Comparison of ENCODE assay signal across 28 cellular contexts in the genomic region with DNA sequence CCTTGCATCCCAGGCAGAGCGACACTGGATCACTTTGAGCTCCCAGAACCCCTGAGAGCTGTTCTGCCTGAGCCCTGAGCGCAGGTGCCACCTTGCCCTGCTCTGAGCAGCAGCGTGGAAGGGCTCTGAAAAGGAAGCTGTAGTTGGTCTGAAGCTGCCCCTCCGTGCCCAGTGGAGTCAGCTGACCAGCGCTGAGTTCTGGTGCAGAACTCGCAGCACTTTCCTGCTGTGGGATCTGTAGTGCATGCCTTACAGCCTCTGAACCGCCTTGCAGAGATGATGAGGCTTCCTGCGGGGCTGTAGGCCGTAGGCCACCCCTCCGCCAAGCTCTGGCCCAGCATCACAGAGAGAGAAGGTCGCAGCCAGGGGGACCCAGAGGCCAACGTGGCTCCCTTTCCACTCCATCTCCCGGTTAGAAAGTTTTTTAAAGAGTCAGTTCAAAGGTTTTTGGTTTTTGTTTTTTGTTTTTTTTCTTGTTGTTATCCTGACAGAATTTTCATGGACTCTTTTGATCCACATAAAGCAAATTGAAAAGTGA.
"Had no signal": no experiment of that assay in that cellular context is flagged by ENCODE, and none has a peak within 500 bp of the region (broad histone marks: within the 10 kb centered on the region; RNA-seq: fewer than 3 reads in every experiment).

No MANE protein-coding gene starts in this region.

- FAIRE-seq: islet of Langerhans, small intestine had no signal

- H3K4me1 ChIP-seq: adrenal gland, ascending aorta, foreskin keratinocyte, heart left ventricle, neural progenitor cell, stomach, tibial artery had no signal

- H3K27ac ChIP-seq: adrenal gland, ascending aorta, cardiac muscle cell, foreskin keratinocyte, heart left ventricle, left lung, neural progenitor cell, stomach, tibial artery, upper lobe of right lung had no signal

- H3K4me2 ChIP-seq: neural progenitor cell had no signal

- H3K4me3 ChIP-seq: adrenal gland, ascending aorta, cardiac muscle cell, heart left ventricle, left lung, lung, neural progenitor cell, stomach, tibial artery, upper lobe of right lung had no signal

- DNase-seq: activated CD4-positive, alpha-beta T cell treated with anti-CD3 and anti-CD28 coated beads for 36 hours; activated CD4-positive, CD25-positive, alpha-beta regulatory T cell; activated CD8-positive, alpha-beta memory T cell treated with anti-CD3 and anti-CD28 coated beads for 24 hours; activated effector memory CD4-positive, alpha-beta T cell treated with anti-CD3 and anti-CD28 coated beads, Interleukin-2, amount 50 U/mL, for 16 hours; activated naive CD4-positive, alpha-beta T cell treated with anti-CD3 and anti-CD28 coated beads for 36 hours; activated naive CD8-positive, alpha-beta T cell treated with anti-CD3 and anti-CD28 coated beads for 36 hours; adrenal gland; cerebellar nuclear complex; foreskin keratinocyte; heart left ventricle; left lung; mesendoderm; natural killer cell; right cardiac atrium; small intestine; stimulated activated CD4-positive, alpha-beta T cell treated with anti-CD3 and anti-CD28 coated beads, Interleukin-1b, Interleukin-23, amount 100 ng/mL, for 48 hours; stimulated activated CD4-positive, alpha-beta T cell treated with anti-CD3 and anti-CD28 coated beads, Interleukin-4, amount 100 ng/mL, for 4 hours; stimulated activated CD8-positive, alpha-beta memory T cell treated with anti-CD3 and anti-CD28 coated beads, Interleukin-4, amount 100 ng/mL, for 48 hours; stomach; tibial artery; upper lobe of right lung had no signal

- H3K9ac ChIP-seq: neural progenitor cell had no signal

- H3K9me3 ChIP-seq: adrenal gland, ascending aorta, heart left ventricle, left lung, stomach, tibial artery, upper lobe of right lung had no signal

- H3K27me3 ChIP-seq: adrenal gland, ascending aorta, cardiac muscle cell, foreskin keratinocyte, neural progenitor cell, upper lobe of right lung had no signal

- H2AFZ ChIP-seq: neural progenitor cell had no signal

- ATAC-seq: activated CD4-positive, alpha-beta T cell treated with anti-CD3 and anti-CD28 coated beads for 36 hours; esophagus mucosa; foreskin keratinocyte; heart left ventricle; left lung; natural killer cell; right cardiac atrium; stimulated activated memory B cell treated with anti-CD40 and anti-IgM and Interleukin-4, amounts not matched to agents 10 μg/mL and 1 μg/mL and 100 μg/mL, for 72 hours; upper lobe of right lung had no signal

- H3K36me3 ChIP-seq: adrenal gland, ascending aorta, cardiac muscle cell, heart left ventricle, left lung, neural progenitor cell, stomach, tibial artery, upper lobe of right lung had no signal
